In the genomic region with DNA sequence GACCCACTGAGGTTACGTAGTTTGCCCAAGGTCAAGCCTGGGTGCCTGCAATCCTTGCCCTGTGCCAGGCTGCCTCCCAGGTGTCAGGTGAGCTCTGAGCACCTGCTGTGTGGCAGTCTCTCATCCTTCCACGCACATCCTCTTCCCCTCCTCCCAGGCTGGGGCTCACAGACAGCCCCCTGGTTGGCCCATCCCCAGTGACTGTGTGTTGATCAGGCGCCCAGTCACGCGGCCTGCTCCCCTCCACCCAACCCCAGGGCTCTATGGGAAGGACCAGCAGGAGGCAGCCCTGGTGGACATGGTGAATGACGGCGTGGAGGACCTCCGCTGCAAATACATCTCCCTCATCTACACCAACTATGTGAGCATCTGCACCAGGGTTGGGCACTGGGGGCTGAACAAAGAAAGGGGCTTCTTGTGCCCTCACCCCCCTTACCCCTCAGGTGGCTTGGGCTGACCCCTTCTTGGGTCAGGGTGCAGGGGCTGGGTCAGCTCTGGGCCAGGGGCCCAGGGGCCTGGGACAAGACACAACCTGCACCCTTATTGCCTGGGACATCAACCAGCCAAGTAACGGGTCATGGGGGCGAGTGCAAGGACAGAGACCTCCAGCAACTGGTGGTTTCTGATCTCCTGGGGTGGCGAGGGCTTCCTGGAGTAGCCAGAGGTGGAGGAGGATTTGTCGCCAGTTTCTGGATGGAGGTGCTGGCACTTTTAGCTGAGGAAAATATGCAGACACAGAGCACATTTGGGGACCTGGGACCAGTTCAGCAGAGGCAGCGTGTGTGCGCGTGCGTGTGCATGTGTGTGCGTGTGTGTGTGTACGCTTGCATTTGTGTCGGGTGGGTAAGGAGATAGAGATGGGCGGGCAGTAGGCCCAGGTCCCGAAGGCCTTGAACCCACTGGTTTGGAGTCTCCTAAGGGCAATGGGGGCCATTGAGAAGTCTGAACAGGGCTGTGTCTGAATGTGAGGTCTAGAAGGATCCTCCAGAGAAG, we compare ENCODE assay signal across 10 cellular contexts. TPM values are rescaled to one million over a fixed set of nuclear protein-coding genes. Genes with fewer than 3 reads are reported as not detected.
A peak's percentile ranks its signal among the peaks of the same experiment; 100 is the strongest.
DNase-seq lines count a peak whose midpoint lies in the region; ATAC-seq and TF ChIP-seq lines count a peak whose summit lies in the region.
"Had no signal": no experiment of that assay in that cellular context is flagged by ENCODE, and none has a peak within 500 bp of the region (broad histone marks: within the 10 kb centered on the region; RNA-seq: fewer than 3 reads in every experiment).

No MANE protein-coding gene starts in this region.

- peaks cover 11% of the 10 kb centered on the region for H4K20me1 ChIP-seq in DOHH2 (ENCODE audit: control insufficient read depth, insufficient read depth, low read depth, low read length)
- H4K20me1 ChIP-seq in OCI-LY7 (ENCODE audit: insufficient read depth, low read length), result no peaks in the 10 kb centered on the region

- no peaks in the 10 kb centered on the region for H3K9me2 ChIP-seq in DOHH2 (replicated peaks; ENCODE audit: control insufficient read depth, low read length)
- H3K9me2 ChIP-seq in OCI-LY7 (ENCODE audit: insufficient read depth, low read length), result no peaks in the 10 kb centered on the region

- POLR2A ChIA-PET in OCI-LY7 (lab: Charles Lee), result interaction anchor here (1.4 kb wide), 1 partner anchor 44 kb away, joined by 3 read pairs; no protein-coding TSS in a partner anchor

- TF ChIP-seq CTCF in DOHH2 (IDR thresholded peaks at IDR 0.05; ENCODE audit: low read depth, low read length, poor library complexity, severe bottlenecking) (no peak), OCI-LY7 (conservative IDR thresholded peaks at IDR 0.05; ENCODE audit: low read length) (0 out of 2 replicates have a peak, but pooled peaks have one; percentile 13), prostate gland (IDR thresholded peaks at IDR 0.05) (no peak)

- no peak for TF ChIP-seq POLR2A in prostate gland (IDR thresholded peaks at IDR 0.05)

- CTCF ChIA-PET in OCI-LY7 (lab: Charles Lee; ENCODE audit: unreplicated experiment), result no interaction called here

- H3K4me1 ChIP-seq in DOHH2 (ENCODE audit: control insufficient read depth, low read length) (peaks cover 67% of the 10 kb centered on the region), OCI-LY7 (ENCODE audit: insufficient read depth, low read length, poor library complexity, severe bottlenecking) (peaks cover 65% of the 10 kb centered on the region), esophagus (ENCODE audit: control insufficient read depth in 2 of 2, insufficient read depth in 2 of 2, low read length in 1 of 2) (peaks cover 0 to 15% of the 10 kb centered on the region in 2 donors), prostate gland (replicated peaks) (peaks cover 4% of the 10 kb centered on the region)

- H2AFZ ChIP-seq in OCI-LY7 (ENCODE audit: low read length), result no peak overlapping the region

- ATAC-seq in GM21367 (IDR thresholded peaks at IDR 0.05; ENCODE audit: unreplicated experiment) (no peak), HG02759 (IDR thresholded peaks at IDR 0.05; ENCODE audit: unreplicated experiment) (no peak)

- H3K27me3 ChIP-seq in DOHH2 (ENCODE audit: control insufficient read depth, low read length), result peaks cover 13% of the 10 kb centered on the region; the same call in 1 of the 2 replicates
- H3K27me3 ChIP-seq in esophagus (ENCODE audit: control insufficient read depth in 1 of 2, insufficient read depth in 2 of 2, low read length in 2 of 2), result no peaks in the 10 kb centered on the region
- H3K27me3 ChIP-seq in prostate gland (replicated peaks; ENCODE audit: insufficient read depth), result no peaks in the 10 kb centered on the region

- 73 to 76% methylated on average over 21 of the region's 21 CpGs for WGBS in esophagus, 2 donors
- WGBS in prostate gland, result 76% methylated on average over 21 of the region's 21 CpGs

- no TSS peak for BruUV-seq in OCI-LY7 (replicated peaks; lab: Mats Ljungman, UMichigan)

- H3K36me3 ChIP-seq in DOHH2 (ENCODE audit: control insufficient read depth, low read length) (peaks cover 57% of the 10 kb centered on the region), OCI-LY7 (ENCODE audit: insufficient read depth, low read length) (peaks cover 56% of the 10 kb centered on the region), esophagus (ENCODE audit: control insufficient read depth in 2 of 2, insufficient read depth in 2 of 2, low read length in 1 of 2) (peaks cover 3 to 22% of the 10 kb centered on the region in 2 donors), prostate gland (no peaks in the 10 kb centered on the region)

- H3K4me2 ChIP-seq in DOHH2 (ENCODE audit: low read length) (peak overlapping the region; percentile 98), OCI-LY7 (ENCODE audit: low read length) (peak overlapping the region; percentile 91)

- H3K79me2 ChIP-seq in DOHH2 (ENCODE audit: control insufficient read depth, low read length) (peaks cover 32% of the 10 kb centered on the region), OCI-LY7 (ENCODE audit: insufficient read depth, low read depth, low read length) (peaks cover 39% of the 10 kb centered on the region; the same call in 1 of the 2 replicates)

- DNase-seq in OCI-LY7 (ENCODE audit: low spot score) (peak; percentile 81), prostate gland (ENCODE audit: low spot score) (no peak), NOMO-1 treated with dmso at 0.1 percent for 144 hours (lab: John Stamatoyannopoulos, UW; ENCODE audit: unreplicated experiment) (no peak), NCI-H1436 (lab: John Stamatoyannopoulos, UW) (no peak)
- DNase-seq: activated CD4-positive, alpha-beta T cell treated with anti-CD3 and anti-CD28 coated beads, Interleukin-2, amount 50 U/mL, for 4 hours; GOT3 had no signal

- H3K9me3 ChIP-seq in DOHH2 (ENCODE audit: control insufficient read depth, insufficient read depth, low read length), result no peaks in the 10 kb centered on the region
- H3K9me3 ChIP-seq in OCI-LY7 (ENCODE audit: low read length), result peaks cover 10% of the 10 kb centered on the region; the same call in 1 of the 2 replicates
- H3K9me3 ChIP-seq in esophagus (ENCODE audit: control insufficient read depth in 2 of 2, insufficient read depth in 1 of 2, low read depth in 1 of 2, low read length in 1 of 2), result no peaks in the 10 kb centered on the region
- no peaks in the 10 kb centered on the region for H3K9me3 ChIP-seq in prostate gland

- H3F3A ChIP-seq in DOHH2 (ENCODE audit: control insufficient read depth, insufficient read depth), result peaks cover 50% of the 10 kb centered on the region

- H3K27ac ChIP-seq in DOHH2 (ENCODE audit: low read depth, low read length) (peak overlapping the region; percentile 90), OCI-LY7 (ENCODE audit: low read depth, low read length, poor library complexity, severe bottlenecking) (peak overlapping the region; percentile 84), esophagus (ENCODE audit: low read depth in 2 of 2, low read length in 1 of 2) (peak overlapping the region; percentile 99 to 100), prostate gland (peak overlapping the region; percentile 96 to 99)

- H3K4me3 ChIP-seq in DOHH2 (ENCODE audit: low read length) (peak overlapping the region; percentile 80), OCI-LY7 (ENCODE audit: low read depth, low read length, poor library complexity, severe bottlenecking) (peak overlapping the region; percentile 88), esophagus (ENCODE audit: low read depth in 1 of 2, low read length in 2 of 2) (peak overlapping the region; percentile 73 to 81), prostate gland (peak overlapping the region; percentile 66 to 76)

- intact Hi-C loops in OCI-LY7 (cut with micrococcal nuclease; ENCODE audit: unreplicated experiment), result loop anchor here (1.0 to 10.0 kb wide), 3 partner anchors 15 to 230 kb away; a partner anchor contains a TSS
- intact Hi-C loops in prostate gland (cut with DNase I), result no loop called here

RNA-seq across cellular contexts. Expression of a gene that starts 1.6 kb away (rescaled TPM):
- 1,251 and 1,604 TPM in 2 replicates for total RNA-seq in OCI-LY7 (2014; rRNA removed; shearing (Covaris generic))
- total RNA-seq in OCI-LY7 (2022) (1,017 and 1,139 TPM in 2 replicates), prostate gland (100 to 1,000 TPM; 540 to 577 TPM)
- 1,000 to 10,000 TPM; 3,504 to 3,523 TPM for polyA plus RNA-seq in esophagus

RNA-seq across cellular contexts. Expression of a gene that starts 21.6 kb away (rescaled TPM):
- total RNA-seq in OCI-LY7 (2014; rRNA removed; shearing (Covaris generic)), result 257 and 283 TPM in 2 replicates
- total RNA-seq in OCI-LY7 (2022) (294 and 335 TPM in 2 replicates), prostate gland (100 to 1,000 TPM; 190 to 260 TPM)
- polyA plus RNA-seq in esophagus, result 100 to 1,000 TPM; 122 to 137 TPM

RNA-seq across cellular contexts. Expression of a gene that starts 44.6 kb away (rescaled TPM):
- total RNA-seq in OCI-LY7 (2014; rRNA removed; shearing (Covaris generic)), result 14.4 and 20.4 TPM in 2 replicates
- 31.7 and 35.4 TPM in 2 replicates for total RNA-seq in OCI-LY7 (2022)
- polyA plus RNA-seq in esophagus, result 10 to 100 TPM; 43.1 to 59.3 TPM
- 10 to 100 TPM in 1 of 2 donors, 1 to 10 TPM in 1; 7.2 to 29.2 TPM for total RNA-seq in prostate gland

RNA-seq across cellular contexts. Expression of a gene that starts 54.4 kb away (rescaled TPM):
- total RNA-seq in OCI-LY7 (2014; rRNA removed; shearing (Covaris generic)), result 2.4 and 4.3 TPM in 2 replicates
- total RNA-seq in OCI-LY7 (2022) (5.3 and 5.7 TPM in 2 replicates), prostate gland (not detected)
- not detected for polyA plus RNA-seq in esophagus
